28 cellular contexts compared by ENCODE assay signal in the genomic region with DNA sequence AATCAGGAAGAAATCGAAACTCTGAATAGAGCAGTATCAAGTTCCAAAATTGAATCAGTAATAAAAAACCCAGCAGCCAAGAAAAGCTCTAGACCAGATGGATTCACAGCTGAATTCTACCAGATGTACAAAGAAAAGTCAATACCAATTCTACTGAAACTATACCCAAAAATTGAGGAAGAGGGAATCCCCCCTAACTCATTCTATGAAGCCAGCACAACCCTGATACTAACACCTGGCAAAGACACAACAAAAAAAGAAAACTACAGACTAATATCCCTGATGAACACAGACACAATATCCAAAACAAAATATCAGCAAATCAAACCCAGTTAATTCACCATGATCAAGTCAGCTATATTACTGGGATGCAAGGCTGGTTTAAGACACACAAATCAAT.
"Had no signal": no experiment of that assay in that cellular context is flagged by ENCODE, and none has a peak within 500 bp of the region (broad histone marks: within the 10 kb centered on the region; RNA-seq: fewer than 3 reads in every experiment).

No MANE protein-coding gene starts in this region.

- H3K9ac ChIP-seq: neural progenitor cell, parathyroid adenoma had no signal

- H3K79me2 ChIP-seq: parathyroid adenoma had no signal

- H3K4me3 Mint-ChIP-seq: natural killer cell; nephron; neural progenitor cell; stimulated activated effector memory CD8-positive, alpha-beta T cell treated with anti-CD3 and anti-CD28 coated beads, Interleukin-12 subunit alpha, Interleukin-12 subunit beta, amount 100 ng/mL, for 72 hours; stimulated activated naive CD8-positive, alpha-beta T cell treated with anti-CD3 and anti-CD28 coated beads, Interleukin-15, Interleukin-2, amounts not matched to agents 100 ng/mL and 50 ng/mL, for 24 hours had no signal

- FAIRE-seq: small intestine, urothelium cell line had no signal

- H3K27me3 ChIP-seq: neural progenitor cell, ovary, right lobe of liver, sigmoid colon, stomach, thyroid gland, tibial nerve, upper lobe of left lung, vagina had no signal

- ATAC-seq: natural killer cell; psoas muscle; right cardiac atrium; right lobe of liver; stimulated activated effector memory CD8-positive, alpha-beta T cell treated with anti-CD3 and anti-CD28 coated beads, Interleukin-12 subunit alpha, Interleukin-12 subunit beta, amount 100 ng/mL, for 72 hours had no signal

- H3K9me3 Mint-ChIP-seq: natural killer cell; nephron; stimulated activated effector memory CD8-positive, alpha-beta T cell treated with anti-CD3 and anti-CD28 coated beads, Interleukin-12 subunit alpha, Interleukin-12 subunit beta, amount 100 ng/mL, for 72 hours; stimulated activated naive CD8-positive, alpha-beta T cell treated with anti-CD3 and anti-CD28 coated beads, Interleukin-15, Interleukin-2, amounts not matched to agents 100 ng/mL and 50 ng/mL, for 24 hours had no signal

- H3K27ac Mint-ChIP-seq: natural killer cell; nephron; neural progenitor cell; progenitor cell of endocrine pancreas; stimulated activated effector memory CD8-positive, alpha-beta T cell treated with anti-CD3 and anti-CD28 coated beads, Interleukin-12 subunit alpha, Interleukin-12 subunit beta, amount 100 ng/mL, for 72 hours; stimulated activated naive CD8-positive, alpha-beta T cell treated with anti-CD3 and anti-CD28 coated beads, Interleukin-15, Interleukin-2, amounts not matched to agents 100 ng/mL and 50 ng/mL, for 24 hours had no signal

- H3K36me3 ChIP-seq: neural progenitor cell, ovary, right lobe of liver, sigmoid colon, stomach, thoracic aorta, thyroid gland, tibial nerve, upper lobe of left lung, vagina had no signal

- H3K4me2 ChIP-seq: neural progenitor cell had no signal

- H3K4me1 ChIP-seq: neural progenitor cell, parathyroid adenoma, psoas muscle, sigmoid colon, thyroid gland, upper lobe of left lung, vagina had no signal

- DNase-seq: natural killer cell; occipital lobe; ovary; posterior cingulate gyrus; psoas muscle; right cardiac atrium; right lobe of liver; sigmoid colon; small intestine; stimulated activated CD4-positive, alpha-beta T cell treated with anti-CD3 and anti-CD28 coated beads, Interleukin-15, amount 100 ng/mL, for 24 hours; stimulated activated CD4-positive, alpha-beta T cell treated with anti-CD3 and anti-CD28 coated beads, Interleukin-2, amount 100 ng/mL, for 24 hours; stimulated activated CD4-positive, alpha-beta T cell treated with anti-CD3 and anti-CD28 coated beads, Interleukin-2, amount 100 ng/mL, for 48 hours; stimulated activated CD4-positive, alpha-beta T cell treated with anti-CD3 and anti-CD28 coated beads, Interleukin-4, amount 100 ng/mL, for 24 hours; stimulated activated naive CD4-positive, alpha-beta T cell treated with Interleukin-2 at 50 U/mL for 16 hours; stomach; thyroid gland; trophoblast cell; upper lobe of left lung had no signal

- H3K27ac ChIP-seq: neural progenitor cell, ovary, parathyroid adenoma, psoas muscle, right lobe of liver, sigmoid colon, stomach, thoracic aorta, thyroid gland, tibial nerve, upper lobe of left lung, vagina had no signal

- H2AFZ ChIP-seq: neural progenitor cell, parathyroid adenoma had no signal

- H3K4me1 Mint-ChIP-seq: nephron had no signal

- H3K36me3 Mint-ChIP-seq: natural killer cell; neural progenitor cell; stimulated activated effector memory CD8-positive, alpha-beta T cell treated with anti-CD3 and anti-CD28 coated beads, Interleukin-12 subunit alpha, Interleukin-12 subunit beta, amount 100 ng/mL, for 72 hours had no signal

- H3K27me3 Mint-ChIP-seq: progenitor cell of endocrine pancreas had no signal

- H3K4me3 ChIP-seq: neural progenitor cell, ovary, psoas muscle, right lobe of liver, sigmoid colon, stomach, thoracic aorta, thyroid gland, tibial nerve, upper lobe of left lung, vagina had no signal

- H3K9me3 ChIP-seq: ovary, psoas muscle, right lobe of liver, sigmoid colon, stomach, thoracic aorta, thyroid gland, upper lobe of left lung, vagina had no signal
